ENCODE assay signal across 8 cellular contexts in the genomic region with DNA sequence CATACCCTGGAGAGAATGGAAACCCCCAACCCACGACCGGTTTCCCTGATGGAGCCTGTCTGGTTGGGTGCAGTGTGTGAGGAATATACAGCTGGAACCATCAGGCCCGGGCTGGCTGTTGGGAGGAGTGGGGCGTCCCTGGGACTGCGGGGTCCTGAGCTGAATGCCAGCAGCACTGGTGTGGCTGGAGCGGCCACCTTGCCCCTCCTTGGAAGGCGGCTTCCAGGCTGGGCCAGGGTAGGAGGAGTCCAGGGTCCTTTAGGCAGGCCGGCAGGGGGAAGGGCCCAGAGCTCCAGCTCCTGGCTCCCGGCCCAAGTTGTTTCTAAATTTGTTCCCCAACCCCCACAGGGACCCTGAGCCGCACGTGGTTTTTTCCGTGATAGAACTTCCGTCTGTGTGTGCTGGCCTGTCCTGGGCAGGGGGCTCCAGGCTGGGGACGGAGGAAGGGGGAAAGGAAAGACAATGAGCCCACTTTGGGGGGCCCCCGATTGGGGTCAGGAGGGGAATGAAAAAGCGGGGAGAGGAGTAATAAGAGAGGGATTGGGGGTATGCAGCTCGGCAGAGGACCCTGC. TPM values are rescaled to one million over a fixed set of nuclear protein-coding genes. Genes with fewer than 3 reads are reported as not detected.
DNase-seq lines count a peak whose midpoint lies in the region; ATAC-seq and TF ChIP-seq lines count a peak whose summit lies in the region.

No MANE protein-coding gene starts in this region.

- H3K27ac Mint-ChIP-seq in activated CD4-positive, alpha-beta memory T cell treated with anti-CD3 and anti-CD28 coated beads, Interleukin-2, amount 10 ng/mL, durations not matched to agents 7 days and 5 days: peak overlapping the region; percentile 68

- H3K9me3 Mint-ChIP-seq in activated CD4-positive, alpha-beta memory T cell treated with anti-CD3 and anti-CD28 coated beads, Interleukin-2, amount 10 ng/mL, durations not matched to agents 7 days and 5 days: no peaks in the 10 kb centered on the region

- intact Hi-C loops in psoas muscle (cut with DNase I): no loop called here

- H3K4me3 Mint-ChIP-seq in activated CD4-positive, alpha-beta memory T cell treated with anti-CD3 and anti-CD28 coated beads, Interleukin-2, amount 10 ng/mL, durations not matched to agents 7 days and 5 days: peak overlapping the region; percentile 58

- ATAC-seq in HG03460 (IDR thresholded peaks at IDR 0.05; ENCODE audit: unreplicated experiment) (peak; percentile 6), psoas muscle (peak; percentile 23 to 59 (median 32)), GM21515 (IDR thresholded peaks at IDR 0.05; ENCODE audit: unreplicated experiment) (no peak)

- H3K36me3 ChIP-seq in cardiac muscle cell: peaks cover 9% of the 10 kb centered on the region
- peaks cover 2 to 16% of the 10 kb centered on the region in 2 donors for H3K36me3 ChIP-seq in psoas muscle (ENCODE audit: insufficient read depth in 1 of 2, low read depth in 1 of 2)

- peaks cover 7% of the 10 kb centered on the region for H3K36me3 Mint-ChIP-seq in activated CD4-positive, alpha-beta memory T cell treated with anti-CD3 and anti-CD28 coated beads, Interleukin-2, amount 10 ng/mL, durations not matched to agents 7 days and 5 days (ENCODE audit: low read depth)

- CTCF ChIA-PET in activated CD4-positive, alpha-beta memory T cell treated with anti-CD3 and anti-CD28 coated beads, Interleukin-2, amount 10 ng/mL, durations not matched to agents 7 days and 5 days (lab: Charles Lee): interaction anchor here (0.5 to 2.1 kb wide), 11 partner anchors 10 to 207 kb away, joined by 3 to 9 read pairs (median 4); a partner anchor contains a TSS

- H3K27me3 ChIP-seq in cardiac muscle cell (peaks cover 6% of the 10 kb centered on the region), psoas muscle (ENCODE audit: insufficient read depth in 3 of 3, low read length in 2 of 3) (peaks cover 0 to 44% (median 18%) of the 10 kb centered on the region in 3 donors)

- WGBS in psoas muscle, 3 donors: 8 to 15% (median 11%) methylated on average over 17 of the region's 17 CpGs

- H3K4me1 Mint-ChIP-seq in activated CD4-positive, alpha-beta memory T cell treated with anti-CD3 and anti-CD28 coated beads, Interleukin-2, amount 10 ng/mL, durations not matched to agents 7 days and 5 days: peaks cover 24% of the 10 kb centered on the region

- in situ Hi-C loops in ACHN (cut with HindIII; ENCODE audit: low pct_ligation_motif_present, low pct_unique_long_range_greater_than_20kb, low sequenced_read_pairs): no loop called here

- H3K9me3 ChIP-seq in cardiac muscle cell (ENCODE audit: low read depth) (no peaks in the 10 kb centered on the region), psoas muscle (no peaks in the 10 kb centered on the region)

- H3K27me3 Mint-ChIP-seq in activated CD4-positive, alpha-beta memory T cell treated with anti-CD3 and anti-CD28 coated beads, Interleukin-2, amount 10 ng/mL, durations not matched to agents 7 days and 5 days: no peaks in the 10 kb centered on the region

- TF ChIP-seq CTCF in cardiac muscle cell (IDR thresholded peaks at IDR 0.05; ENCODE audit: low read depth, low read length) (no peak), psoas muscle (IDR thresholded peaks at IDR 0.05) (no peak)

- peaks cover 32% of the 10 kb centered on the region for H3K4me1 ChIP-seq in cardiac muscle cell (ENCODE audit: low read depth)
- peaks cover 30% of the 10 kb centered on the region for H3K4me1 ChIP-seq in psoas muscle

- peak overlapping the region; percentile 98 for H3K27ac ChIP-seq in cardiac muscle cell
- H3K27ac ChIP-seq in psoas muscle: peak overlapping the region; percentile 75

- DNase-seq in ACHN: peak; percentile 37
- no peak for DNase-seq in activated CD4-positive, alpha-beta memory T cell treated with anti-CD3 and anti-CD28 coated beads, Interleukin-2, amount 10 ng/mL, durations not matched to agents 7 days and 5 days
- peak; percentile 86 to 94 for DNase-seq in cardiac muscle cell (ENCODE audit: low read depth in 1 of 2, low spot score in 1 of 2)
- DNase-seq in psoas muscle: peak; percentile 73 to 85
- no peak for DNase-seq in putamen (ENCODE audit: low spot score)
- DNase-seq in COLO829 (ENCODE audit: low spot score): no peak

- POLR2A ChIA-PET in activated CD4-positive, alpha-beta memory T cell treated with anti-CD3 and anti-CD28 coated beads, Interleukin-2, amount 10 ng/mL, durations not matched to agents 7 days and 5 days (lab: Charles Lee): interaction anchor here (1.1 to 2.9 kb wide), 6 partner anchors 10 to 72 kb away, joined by 3 to 18 read pairs (median 6); a partner anchor contains a TSS

- H3K4me3 ChIP-seq in cardiac muscle cell (peak overlapping the region; percentile 26), psoas muscle (peak overlapping the region; percentile 62)

RNA-seq across cellular contexts. Expression of a gene that starts 0.7 kb away (rescaled TPM):
- total RNA-seq in activated CD4-positive, alpha-beta memory T cell treated with anti-CD3 and anti-CD28 coated beads, Interleukin-2, amount 10 ng/mL, durations not matched to agents 7 days and 5 days: 10 to 100 TPM; 22.4 to 23.2 TPM
- total RNA-seq in cardiac muscle cell: 36.7 and 51.4 TPM in 2 replicates
- 18.5 and 24.3 TPM in 2 replicates for polyA plus RNA-seq in cardiac muscle cell
- total RNA-seq in psoas muscle: 1 to 10 TPM; 1.7 to 2.3 (median 2.1) TPM
- polyA plus RNA-seq in psoas muscle: 1 to 10 TPM in 2 of 3 donors, under 1 TPM in 1; 0.77 to 2.3 (median 1.1) TPM

RNA-seq across cellular contexts. Expression of a gene that starts 21.7 kb away (rescaled TPM):
- total RNA-seq in activated CD4-positive, alpha-beta memory T cell treated with anti-CD3 and anti-CD28 coated beads, Interleukin-2, amount 10 ng/mL, durations not matched to agents 7 days and 5 days: 10 to 100 TPM; 58.8 to 59.6 TPM
- 68.6 and 78.2 TPM in 2 replicates for total RNA-seq in cardiac muscle cell
- 73.3 and 87.6 TPM in 2 replicates for polyA plus RNA-seq in cardiac muscle cell
- 10 to 100 TPM; 39.1 to 53.7 (median 42.8) TPM for total RNA-seq in psoas muscle
- polyA plus RNA-seq in psoas muscle: 10 to 100 TPM; 43.2 to 74.3 (median 58.5) TPM

RNA-seq across cellular contexts. Expression of a gene that starts 25.2 kb away (rescaled TPM):
- under 1 TPM; 0.71 to 0.75 TPM for total RNA-seq in activated CD4-positive, alpha-beta memory T cell treated with anti-CD3 and anti-CD28 coated beads, Interleukin-2, amount 10 ng/mL, durations not matched to agents 7 days and 5 days
- 8.8 and 16.5 TPM in 2 replicates for total RNA-seq in cardiac muscle cell
- polyA plus RNA-seq in cardiac muscle cell: 8.7 and 12.6 TPM in 2 replicates
- total RNA-seq in psoas muscle: 1 to 10 TPM; 3.5 to 7.5 (median 5.3) TPM
- 1 to 10 TPM in 1 of 3 donors, under 1 TPM in 2; 0.73 to 1.4 (median 0.91) TPM for polyA plus RNA-seq in psoas muscle

RNA-seq across cellular contexts. Expression of a gene that starts 25.8 kb away (rescaled TPM):
- total RNA-seq in activated CD4-positive, alpha-beta memory T cell treated with anti-CD3 and anti-CD28 coated beads, Interleukin-2, amount 10 ng/mL, durations not matched to agents 7 days and 5 days: not detected
- 0.95 TPM in 1 of 2 replicates, not detected in the other for total RNA-seq in cardiac muscle cell
- polyA plus RNA-seq in cardiac muscle cell: 3.2 and 3.3 TPM in 2 replicates
- not detected for total RNA-seq in psoas muscle
- polyA plus RNA-seq in psoas muscle: under 1 TPM in 1 of 3 donors, not detected in 2; 0.08 TPM

RNA-seq across cellular contexts. Expression of a gene that starts 35.8 kb away (rescaled TPM):
- 100 to 1,000 TPM; 314 to 319 TPM for total RNA-seq in activated CD4-positive, alpha-beta memory T cell treated with anti-CD3 and anti-CD28 coated beads, Interleukin-2, amount 10 ng/mL, durations not matched to agents 7 days and 5 days
- total RNA-seq in cardiac muscle cell (412 and 540 TPM in 2 replicates), psoas muscle (100 to 1,000 TPM; 111 to 273 (median 230) TPM)
- polyA plus RNA-seq in cardiac muscle cell (745 and 845 TPM in 2 replicates), psoas muscle (100 to 1,000 TPM; 350 to 838 (median 389) TPM)

Comparison
In these comparisons a context has a peak if more than half of its experiments do, and no peak if none do; other contexts are left out.
1. DNase-seq: peak in ACHN (single experiment), cardiac muscle cell (2 of 2) and psoas muscle (2 of 2); none in activated CD4-positive, alpha-beta memory T cell treated with anti-CD3 and anti-CD28 coated beads, Interleukin-2, amount 10 ng/mL, durations not matched to agents 7 days and 5 days (single experiment), putamen (single experiment) and COLO829 (single experiment).
2. RNA of a gene that starts 0.7 kb away (total RNA-seq): 36.7 to 51.4 TPM in cardiac muscle cell and 22.4 to 23.2 TPM in activated CD4-positive, alpha-beta memory T cell treated with anti-CD3 and anti-CD28 coated beads, Interleukin-2, amount 10 ng/mL, durations not matched to agents 7 days and 5 days; 1.7 to 2.3 TPM in psoas muscle; every median in the first group is over 4 times any median in the second.